24 cellular contexts compared by ENCODE assay signal in genomic region chr1:57473448-57473847, GRCh38. TPM values are rescaled to one million over a fixed set of nuclear protein-coding genes. Genes with fewer than 3 reads are reported as not detected.
"Had no signal": no experiment of that assay in that cellular context is flagged by ENCODE, and none has a peak within 500 bp of the region (broad histone marks: within the 10 kb centered on the region; RNA-seq: fewer than 3 reads in every experiment).

No MANE protein-coding gene starts in this region.

- H3K9me3 ChIP-seq: breast epithelium, Peyer's patch, SJCRH30 had no signal

- H3K36me3 ChIP-seq: breast epithelium, Peyer's patch, SJCRH30 had no signal

- ATAC-seq: activated CD8-positive, alpha-beta T cell treated with anti-CD3 and anti-CD28 coated beads, Interleukin-2, amount 10 ng/mL, durations not matched to agents 7 days and 5 days; T-helper 17 cell; WTC11 had no signal

- H3K36me3 Mint-ChIP-seq: activated naive CD8-positive, alpha-beta T cell treated with anti-CD3 and anti-CD28 coated beads, Interleukin-2, amount 10 ng/mL, durations not matched to agents 7 days and 5 days had no signal

- H3K27me3 ChIP-seq: breast epithelium, Peyer's patch had no signal

- H3K4me1 ChIP-seq: breast epithelium, Peyer's patch, SJCRH30 had no signal

- H3K27ac ChIP-seq: breast epithelium, Peyer's patch, RWPE1, SJCRH30 had no signal

- H3K27ac Mint-ChIP-seq: activated CD8-positive, alpha-beta T cell treated with anti-CD3 and anti-CD28 coated beads, Interleukin-2, amount 10 ng/mL, durations not matched to agents 7 days and 5 days; activated naive CD8-positive, alpha-beta T cell treated with anti-CD3 and anti-CD28 coated beads, Interleukin-2, amount 10 ng/mL, durations not matched to agents 7 days and 5 days; T-helper 17 cell; WTC11 had no signal

- DNase-seq: activated CD4-positive, alpha-beta T cell treated with anti-CD3 and anti-CD28 coated beads for 48 hours; activated CD4-positive, alpha-beta T cell treated with anti-CD3 and anti-CD28 coated beads, Interleukin-2, amount 50 U/mL, for 4 hours; activated CD4-positive, CD25-positive, alpha-beta regulatory T cell treated with anti-CD3 and anti-CD28 coated beads, Interleukin-2, amount 50 U/mL, for 72 hours; activated CD8-positive, alpha-beta memory T cell treated with anti-CD3 and anti-CD28 coated beads, Interleukin-2, amount 50 U/mL, for 48 hours; activated CD8-positive, alpha-beta T cell treated with anti-CD3 and anti-CD28 coated beads, Interleukin-2, amount 10 ng/mL, durations not matched to agents 7 days and 5 days; activated naive CD4-positive, alpha-beta T cell treated with anti-CD3 and anti-CD28 coated beads, Interleukin-2, amount 50 U/mL, for 16 hours; activated naive CD8-positive, alpha-beta T cell treated with anti-CD3 and anti-CD28 coated beads, Interleukin-2, amount 10 ng/mL, durations not matched to agents 7 days and 5 days; activated T-cell treated with anti-CD3 and anti-CD28 coated beads, Interleukin-2, amount 50 U/mL, for 1 hour; aorta; caudate nucleus; NCI-H1048; NCI-H146; NCI-H187 treated with DMSO at 0.1 percent for 48 hours; NCI-H2081 treated with DMSO at 0.1 percent for 48 hours; NCI-H446; NCI-H524; Peyer's patch; Right ventricle myocardium superior; SJCRH30; T-helper 17 cell; T-helper 9 cell had no signal

- H3K4me3 ChIP-seq: breast epithelium, Peyer's patch, SJCRH30 had no signal

- H3K4me1 Mint-ChIP-seq: activated naive CD8-positive, alpha-beta T cell treated with anti-CD3 and anti-CD28 coated beads, Interleukin-2, amount 10 ng/mL, durations not matched to agents 7 days and 5 days; T-helper 17 cell had no signal

- H3K4me3 Mint-ChIP-seq: activated CD8-positive, alpha-beta T cell treated with anti-CD3 and anti-CD28 coated beads, Interleukin-2, amount 10 ng/mL, durations not matched to agents 7 days and 5 days; activated naive CD8-positive, alpha-beta T cell treated with anti-CD3 and anti-CD28 coated beads, Interleukin-2, amount 10 ng/mL, durations not matched to agents 7 days and 5 days; T-helper 17 cell; WTC11 had no signal

- H3K9me3 Mint-ChIP-seq: activated naive CD8-positive, alpha-beta T cell treated with anti-CD3 and anti-CD28 coated beads, Interleukin-2, amount 10 ng/mL, durations not matched to agents 7 days and 5 days had no signal

RNA-seq across cellular contexts. Expression of gene DAB1, which starts 49.6 kb away (rescaled TPM):
- total RNA-seq: SJCRH30 had no signal
